In genomic region chr12:52892193-52892852, GRCh38 we compare ENCODE assay signal across 23 cellular contexts. TPM values are rescaled to one million over a fixed set of nuclear protein-coding genes. Genes with fewer than 3 reads are reported as not detected.
DNase-seq lines count a peak whose midpoint lies in the region; ATAC-seq, FAIRE-seq and TF ChIP-seq lines count a peak whose summit lies in the region.
"Had no signal": no experiment of that assay in that cellular context is flagged by ENCODE, and none has a peak within 500 bp of the region (broad histone marks: within the 10 kb centered on the region; RNA-seq: fewer than 3 reads in every experiment).

No MANE protein-coding gene starts in this region.

- POLR2A ChIA-PET in Caco-2 (lab: Charles Lee) (interaction anchor here (0.6 kb wide), 1 partner anchor 114 kb away, joined by 3 read pairs; the partner anchor contains the start of gene EIF4B), K562 (lab: Yijun Ruan, JAX) (interaction anchor here (0.7 kb wide), 1 partner anchor 457 kb away, joined by 3 read pairs; no protein-coding TSS in a partner anchor)

- CTCF ChIA-PET in Caco-2 (lab: Charles Lee) = no interaction called here
- CTCF ChIA-PET in K562 (lab: Yijun Ruan, JAX; ENCODE audit: low intra/inter-chr PET ratio) = no interaction called here
- CTCF ChIA-PET in Calu3 (lab: Charles Lee) = no interaction called here

- H3K27ac ChIP-seq in K562 (ENCODE audit: extremely low read depth, low read depth, low read length) = no peak overlapping the region
- H3K27ac ChIP-seq: GM23248 had no signal

- no peak for TF ChIP-seq POLR2A in K562 (conservative IDR thresholded peaks at IDR 0.05)

- H3K4me1 ChIP-seq in Caco-2 = peaks cover 42% of the 10 kb centered on the region
- peaks cover 8 to 10% of the 10 kb centered on the region in 2 experiments for H3K4me1 ChIP-seq in K562 (replicated peaks in 1 of 2; ENCODE audit: control insufficient read depth in 2 of 2, insufficient read depth in 2 of 2, low read length in 2 of 2)
- peaks cover 23% of the 10 kb centered on the region for H3K4me1 ChIP-seq in mucosa of descending colon (ENCODE audit: low read depth)

- DNase-seq in Caco-2 (no peak), K562 (ENCODE audit: extremely low read depth in 1 of 4, low spot score in 3 of 4) (no peak), mucosa of descending colon (peak in 2 of 3 donors; percentile 44 to 49), RKO (ENCODE audit: low spot score) (no peak), Calu3 (no peak)
- DNase-seq: ACHN; BE2C; C1 segment of cervical spinal cord; CD4-positive, CD25-positive, alpha-beta regulatory T cell; CD8-positive, alpha-beta memory T cell; COR-L47; DMS153; DMS79; GDM1; GM23248; HCEC 1CT; KG1 had no signal

- no peak overlapping the region for H3K9ac ChIP-seq in K562 (ENCODE audit: insufficient read depth in 1 of 2, low read depth in 2 of 2, low read length in 2 of 2)
- H3K9ac ChIP-seq: GM23248 had no signal

- H3K4me3 ChIP-seq in Caco-2 (ENCODE audit: low read depth, low read length) = no peak overlapping the region
- no peak overlapping the region for H3K4me3 ChIP-seq in K562
- no peak overlapping the region for H3K4me3 ChIP-seq in mucosa of descending colon
- H3K4me3 ChIP-seq: GM23248 had no signal

- H3K4me1 Mint-ChIP-seq in Caco-2 (ENCODE audit: low read depth, unreplicated experiment) = peaks cover 47% of the 10 kb centered on the region
- H3K4me1 Mint-ChIP-seq in Calu3 (ENCODE audit: low read depth, unreplicated experiment) = peaks cover 20% of the 10 kb centered on the region
- H3K4me1 Mint-ChIP-seq: CD4-positive, CD25-positive, alpha-beta regulatory T cell; CD8-positive, alpha-beta memory T cell; IgD-negative memory B cell had no signal

- BruUV-seq in Caco-2 (replicated peaks; lab: Mats Ljungman, UMichigan) (no TSS peak), K562 (replicated peaks; lab: Mats Ljungman, UMichigan) (no TSS peak), Calu3 (replicated peaks; lab: Mats Ljungman, UMichigan) (no TSS peak)

- H2AFZ ChIP-seq in K562 (ENCODE audit: low read depth, low read length) = peak overlapping the region; percentile 28; the same call in 1 of the 2 replicates
- H2AFZ ChIP-seq: GM23248 had no signal

- no peak for TF ChIP-seq RAD21 in K562 (CRISPR knock-in tag; conservative IDR thresholded peaks at IDR 0.05 in 1 of 2, IDR thresholded peaks at IDR 0.05 in 1 of 2)

- TF ChIP-seq EP300 in K562 (IDR thresholded peaks at IDR 0.05; ENCODE audit: low read length) = no peak

- no peak for TF ChIP-seq CTCF in Caco-2 (IDR thresholded peaks at IDR 0.05; ENCODE audit: insufficient read depth in 1 of 2, low read depth in 1 of 2, low read length in 1 of 2, severe bottlenecking in 1 of 2, unreplicated experiment in 1 of 2)
- TF ChIP-seq CTCF in K562 (IDR thresholded peaks at IDR 0.05 in 2 of 3, conservative IDR thresholded peaks at IDR 0.05 in 1 of 3; ENCODE audit: insufficient read depth in 2 of 3, low read depth in 1 of 3, low read length in 3 of 3) = no peak
- no peak for TF ChIP-seq CTCF in mucosa of descending colon (IDR thresholded peaks at IDR 0.05)
- no peak for TF ChIP-seq CTCF in Calu3 (IDR thresholded peaks at IDR 0.05; ENCODE audit: unreplicated experiment)

- no peak overlapping the region for H3K4me2 ChIP-seq in K562 (ENCODE audit: insufficient read depth, low read length)

- no peaks in the 10 kb centered on the region for H3K9me3 Mint-ChIP-seq in Caco-2 (ENCODE audit: unreplicated experiment)
- H3K9me3 Mint-ChIP-seq in Calu3 (ENCODE audit: low read depth, unreplicated experiment) = no peaks in the 10 kb centered on the region
- H3K9me3 Mint-ChIP-seq: IgD-negative memory B cell had no signal

- H3K36me3 ChIP-seq in Caco-2 (ENCODE audit: control insufficient read depth, insufficient read depth, low read length) (peaks cover 5% of the 10 kb centered on the region), K562 (ENCODE audit: control insufficient read depth, insufficient read depth, low read length) (peaks cover 10% of the 10 kb centered on the region; the same call in 1 of the 3 replicates), mucosa of descending colon (ENCODE audit: low read depth) (no peaks in the 10 kb centered on the region)
- H3K36me3 ChIP-seq: BE2C had no signal

- H3K27ac Mint-ChIP-seq in Caco-2 (ENCODE audit: unreplicated experiment) (peak overlapping the region; percentile 83), Calu3 (ENCODE audit: unreplicated experiment) (no peak overlapping the region)
- H3K27ac Mint-ChIP-seq: CD4-positive, CD25-positive, alpha-beta regulatory T cell; CD8-positive, alpha-beta memory T cell; IgD-negative memory B cell had no signal

- no peaks in the 10 kb centered on the region for H3K9me3 ChIP-seq in Caco-2
- no peaks in the 10 kb centered on the region for H3K9me3 ChIP-seq in K562 (replicated peaks; ENCODE audit: control insufficient read depth, insufficient read depth, low read depth, low read length)
- H3K9me3 ChIP-seq in mucosa of descending colon = no peaks in the 10 kb centered on the region
- H3K9me3 ChIP-seq: BE2C had no signal

- H3K9me1 ChIP-seq in K562 (ENCODE audit: control insufficient read depth, insufficient read depth, low read length) = no peaks in the 10 kb centered on the region

- WGBS in K562 (ENCODE audit: insufficient coverage, low coverage, missing lambda C conversion rate) = 53% methylated on average over 7 of the region's 7 CpGs

- no peaks in the 10 kb centered on the region for H3K79me2 ChIP-seq in K562 (ENCODE audit: control insufficient read depth, insufficient read depth, low read length)

- FAIRE-seq in K562 (lab: Jason Lieb, UNC) = no peak
- FAIRE-seq: H54, HepG2 had no signal

- in situ Hi-C loops in K562 (cut with MboI) = no loop called here

- H3K27me3 ChIP-seq in Caco-2 (replicated peaks; ENCODE audit: control insufficient read depth, insufficient read depth, low read length) (no peaks in the 10 kb centered on the region), K562 (ENCODE audit: control insufficient read depth in 2 of 2, insufficient read depth in 2 of 2, low read length in 2 of 2) (no peaks in the 10 kb centered on the region)
- H3K27me3 ChIP-seq: BE2C had no signal

- ATAC-seq in K562 (no peak), mucosa of descending colon (no peak), GM19467 (IDR thresholded peaks at IDR 0.05; ENCODE audit: unreplicated experiment) (no peak)
- ATAC-seq: HepG2 had no signal

- H3K4me3 Mint-ChIP-seq in Caco-2 (ENCODE audit: unreplicated experiment) (peak overlapping the region; percentile 28), Calu3 (ENCODE audit: low read depth, unreplicated experiment) (no peak overlapping the region)
- H3K4me3 Mint-ChIP-seq: CD4-positive, CD25-positive, alpha-beta regulatory T cell; CD8-positive, alpha-beta memory T cell; IgD-negative memory B cell had no signal

- peaks cover 2% of the 10 kb centered on the region for H3K27me3 Mint-ChIP-seq in Caco-2 (ENCODE audit: insufficient read depth, unreplicated experiment)
- no peaks in the 10 kb centered on the region for H3K27me3 Mint-ChIP-seq in Calu3 (ENCODE audit: unreplicated experiment)

- intact Hi-C loops in Caco-2 (cut with micrococcal nuclease; ENCODE audit: unreplicated experiment) (no loop called here), K562 (cut with micrococcal nuclease) (no loop called here), mucosa of descending colon (cut with DNase I, micrococcal nuclease) (no loop called here), Calu3 (cut with micrococcal nuclease; ENCODE audit: unreplicated experiment) (no loop called here)

- peaks cover 6% of the 10 kb centered on the region; the same call in 1 of the 2 replicates for H4K20me1 ChIP-seq in K562 (replicated peaks; ENCODE audit: control insufficient read depth, insufficient read depth, low read length)

- H3K36me3 Mint-ChIP-seq in Caco-2 (ENCODE audit: insufficient read depth, unreplicated experiment) (peaks cover 96% of the 10 kb centered on the region), Calu3 (ENCODE audit: insufficient read depth, unreplicated experiment) (peaks cover 55% of the 10 kb centered on the region)
- H3K36me3 Mint-ChIP-seq: CD4-positive, CD25-positive, alpha-beta regulatory T cell; CD8-positive, alpha-beta memory T cell; IgD-negative memory B cell had no signal

RNA-seq across cellular contexts. Expression of gene KRT8, which starts 12.6 kb away (rescaled TPM):
- total RNA-seq in Caco-2 (2022) (3,707 and 3,725 TPM in 2 replicates), K562 (2014; rRNA removed) (262 and 326 TPM in 2 replicates), K562 (2014; rRNA removed; fragmentation: Illumina TruSeq; extraction: Trizol) (157 and 159 TPM in 2 replicates), K562 (2015; rRNA removed; fragmentation: Illumina TruSeq; extraction: Trizol) (193 and 197 TPM in 2 replicates), K562 (2021) (364 and 392 TPM in 2 replicates), mucosa of descending colon (1,000 to 10,000 TPM; 1,334 to 4,222 (median 3,664) TPM), Calu3 (2022) (2,474 and 2,821 TPM in 2 replicates)
- total RNA-seq in K562 (2011; cell fraction: chromatin; rRNA removed; ENCODE audit: low replicate concordance) = 132 and 303 TPM in 2 replicates
- total RNA-seq in K562 (2011; cell fraction: nucleolus; rRNA removed) = 225 and 301 TPM in 2 replicates
- total RNA-seq in K562 (2011; cell fraction: nucleoplasm; rRNA removed) = 196 and 242 TPM in 2 replicates
- polyA plus RNA-seq in K562 (2011; rRNA removed) (616 and 661 TPM in 2 replicates), K562 (2014; fragmentation: Illumina TruSeq; extraction: Trizol) (260 and 315 TPM in 2 replicates), K562 (2014; fragmentation: Nextera tagmentation; extraction: Ambion mirVana) (10 to 100 TPM; 41.5 to 49.8 TPM), K562 (2014; rRNA removed) (388 and 435 TPM in 2 replicates)
- 730 and 1,428 TPM in 2 replicates for polyA plus RNA-seq in K562 (2011; cell fraction: cytosol; rRNA removed)
- 253 and 293 TPM in 2 replicates for polyA plus RNA-seq in K562 (2011; cell fraction: nucleus; rRNA removed)
- polyA plus RNA-seq in K562 (2012) = 420 and 432 TPM in 2 replicates
- polyA minus RNA-seq in K562 (2011; rRNA and poly(A)+ RNA removed) = 930 and 1,077 TPM in 2 replicates
- polyA minus RNA-seq in K562 (2011; cell fraction: cytosol; rRNA and poly(A)+ RNA removed) = 578 and 629 TPM in 2 replicates
- polyA minus RNA-seq in K562 (2011; cell fraction: nucleus; rRNA and poly(A)+ RNA removed) = 134 and 183 TPM in 2 replicates
- total RNA-seq: CD4-positive, CD25-positive, alpha-beta regulatory T cell had no signal
- polyA plus RNA-seq: IgD-negative memory B cell had no signal

RNA-seq across cellular contexts. Expression of gene KRT78, which starts 43.5 kb away (rescaled TPM):
- total RNA-seq in Caco-2 (2022) (not detected in 2 replicates), K562 (2014; rRNA removed) (not detected in 2 replicates), K562 (2014; rRNA removed; fragmentation: Illumina TruSeq; extraction: Trizol) (not detected in 2 replicates), K562 (2015; rRNA removed; fragmentation: Illumina TruSeq; extraction: Trizol) (not detected in 2 replicates), K562 (2021) (not detected in 2 replicates), mucosa of descending colon (not detected), Calu3 (2022) (0.59 and 0.69 TPM in 2 replicates)
- total RNA-seq in K562 (2011; cell fraction: chromatin; rRNA removed; ENCODE audit: low replicate concordance) = not detected in 2 replicates
- total RNA-seq in K562 (2011; cell fraction: nucleolus; rRNA removed) = not detected in 2 replicates
- not detected in 2 replicates for total RNA-seq in K562 (2011; cell fraction: nucleoplasm; rRNA removed)
- polyA plus RNA-seq in K562 (2011; rRNA removed) (0.08 TPM in 1 of 2 replicates, not detected in the other), K562 (2014; fragmentation: Illumina TruSeq; extraction: Trizol) (not detected in 2 replicates), K562 (2014; fragmentation: Nextera tagmentation; extraction: Ambion mirVana) (not detected), K562 (2014; rRNA removed) (not detected in 2 replicates)
- not detected in 2 replicates for polyA plus RNA-seq in K562 (2011; cell fraction: cytosol; rRNA removed)
- not detected in 2 replicates for polyA plus RNA-seq in K562 (2011; cell fraction: nucleus; rRNA removed)
- not detected in 2 replicates for polyA plus RNA-seq in K562 (2012)
- not detected in 2 replicates for polyA minus RNA-seq in K562 (2011; rRNA and poly(A)+ RNA removed)
- polyA minus RNA-seq in K562 (2011; cell fraction: cytosol; rRNA and poly(A)+ RNA removed) = not detected in 2 replicates
- polyA minus RNA-seq in K562 (2011; cell fraction: nucleus; rRNA and poly(A)+ RNA removed) = not detected in 2 replicates
- total RNA-seq: A172; CD4-positive, CD25-positive, alpha-beta regulatory T cell; CD8-positive, alpha-beta memory T cell; Daoy; GM23248; HepG2 had no signal
- polyA plus RNA-seq: CD4-positive, CD25-positive, alpha-beta regulatory T cell; CD8-positive, alpha-beta memory T cell; GM23248; HepG2; IgD-negative memory B cell had no signal

RNA-seq across cellular contexts. Expression of gene KRT18, which starts 56.6 kb away (rescaled TPM):
- total RNA-seq in Caco-2 (2022) (2,564 and 2,674 TPM in 2 replicates), K562 (2014; rRNA removed) (486 and 561 TPM in 2 replicates), K562 (2014; rRNA removed; fragmentation: Illumina TruSeq; extraction: Trizol) (206 and 246 TPM in 2 replicates), K562 (2015; rRNA removed; fragmentation: Illumina TruSeq; extraction: Trizol) (279 and 281 TPM in 2 replicates), K562 (2021) (332 and 346 TPM in 2 replicates), mucosa of descending colon (1,000 to 10,000 TPM in 1 of 3 donors, 100 to 1,000 TPM in 2; 296 to 1,063 (median 953) TPM), Calu3 (2022) (1,777 and 1,816 TPM in 2 replicates)
- total RNA-seq in K562 (2011; cell fraction: chromatin; rRNA removed; ENCODE audit: low replicate concordance) = 104 and 217 TPM in 2 replicates
- 123 and 155 TPM in 2 replicates for total RNA-seq in K562 (2011; cell fraction: nucleolus; rRNA removed)
- total RNA-seq in K562 (2011; cell fraction: nucleoplasm; rRNA removed) = 141 and 184 TPM in 2 replicates
- polyA plus RNA-seq in K562 (2011; rRNA removed) (349 and 358 TPM in 2 replicates), K562 (2014; fragmentation: Illumina TruSeq; extraction: Trizol) (323 and 346 TPM in 2 replicates), K562 (2014; fragmentation: Nextera tagmentation; extraction: Ambion mirVana) (10 to 100 TPM; 26.3 to 34.2 TPM), K562 (2014; rRNA removed) (231 and 235 TPM in 2 replicates)
- 448 and 603 TPM in 2 replicates for polyA plus RNA-seq in K562 (2011; cell fraction: cytosol; rRNA removed)
- polyA plus RNA-seq in K562 (2011; cell fraction: nucleus; rRNA removed) = 384 and 542 TPM in 2 replicates
- polyA plus RNA-seq in K562 (2012) = 369 and 519 TPM in 2 replicates
- polyA minus RNA-seq in K562 (2011; rRNA and poly(A)+ RNA removed) = 306 and 320 TPM in 2 replicates
- 439 and 476 TPM in 2 replicates for polyA minus RNA-seq in K562 (2011; cell fraction: cytosol; rRNA and poly(A)+ RNA removed)
- polyA minus RNA-seq in K562 (2011; cell fraction: nucleus; rRNA and poly(A)+ RNA removed) = 86.2 and 137 TPM in 2 replicates

RNA-seq across cellular contexts. Expression of gene KRT79, which starts 58.2 kb away (rescaled TPM):
- total RNA-seq in Caco-2 (2022) (not detected in 2 replicates), K562 (2014; rRNA removed) (0.08 and 0.32 TPM in 2 replicates), K562 (2014; rRNA removed; fragmentation: Illumina TruSeq; extraction: Trizol) (0.07 TPM in 1 of 2 replicates, not detected in the other), K562 (2015; rRNA removed; fragmentation: Illumina TruSeq; extraction: Trizol) (not detected in 2 replicates), K562 (2021) (0.09 and 0.27 TPM in 2 replicates), mucosa of descending colon (not detected), Calu3 (2022) (0.24 TPM in 1 of 2 replicates, not detected in the other)
- total RNA-seq in K562 (2011; cell fraction: chromatin; rRNA removed; ENCODE audit: low replicate concordance) = 1.7 and 5.7 TPM in 2 replicates
- 2.2 and 3.8 TPM in 2 replicates for total RNA-seq in K562 (2011; cell fraction: nucleolus; rRNA removed)
- 1.9 TPM in 2 replicates for total RNA-seq in K562 (2011; cell fraction: nucleoplasm; rRNA removed)
- polyA plus RNA-seq in K562 (2011; rRNA removed) (0.81 and 2.3 TPM in 2 replicates), K562 (2014; fragmentation: Illumina TruSeq; extraction: Trizol) (0.14 TPM in 1 of 2 replicates, not detected in the other), K562 (2014; fragmentation: Nextera tagmentation; extraction: Ambion mirVana) (under 1 TPM; 0.03 to 0.08 TPM), K562 (2014; rRNA removed) (0.22 and 0.23 TPM in 2 replicates)
- polyA plus RNA-seq in K562 (2011; cell fraction: cytosol; rRNA removed) = 0.59 and 2.4 TPM in 2 replicates
- polyA plus RNA-seq in K562 (2011; cell fraction: nucleus; rRNA removed) = 5.8 and 21.4 TPM in 2 replicates
- polyA plus RNA-seq in K562 (2012) = 0.71 and 2.0 TPM in 2 replicates
- polyA minus RNA-seq in K562 (2011; rRNA and poly(A)+ RNA removed) = 0.48 and 1.0 TPM in 2 replicates
- 0.95 TPM in 1 of 2 replicates, not detected in the other for polyA minus RNA-seq in K562 (2011; cell fraction: cytosol; rRNA and poly(A)+ RNA removed)
- polyA minus RNA-seq in K562 (2011; cell fraction: nucleus; rRNA and poly(A)+ RNA removed) = 0.22 and 1.2 TPM in 2 replicates
- total RNA-seq: CD4-positive, CD25-positive, alpha-beta regulatory T cell; CD8-positive, alpha-beta memory T cell; GM23248; HepG2 had no signal
- polyA plus RNA-seq: CD4-positive, CD25-positive, alpha-beta regulatory T cell; CD8-positive, alpha-beta memory T cell; IgD-negative memory B cell had no signal

Comparison
In these comparisons a context has a peak if more than half of its experiments do, and no peak if none do; other contexts are left out.
1. DNase-seq: peak in mucosa of descending colon (2 of 3); none in Caco-2 (0 of 2), K562 (0 of 4), RKO (single experiment) and Calu3 (single experiment).